ENCODE assay signal across 8 cellular contexts in the genomic region with DNA sequence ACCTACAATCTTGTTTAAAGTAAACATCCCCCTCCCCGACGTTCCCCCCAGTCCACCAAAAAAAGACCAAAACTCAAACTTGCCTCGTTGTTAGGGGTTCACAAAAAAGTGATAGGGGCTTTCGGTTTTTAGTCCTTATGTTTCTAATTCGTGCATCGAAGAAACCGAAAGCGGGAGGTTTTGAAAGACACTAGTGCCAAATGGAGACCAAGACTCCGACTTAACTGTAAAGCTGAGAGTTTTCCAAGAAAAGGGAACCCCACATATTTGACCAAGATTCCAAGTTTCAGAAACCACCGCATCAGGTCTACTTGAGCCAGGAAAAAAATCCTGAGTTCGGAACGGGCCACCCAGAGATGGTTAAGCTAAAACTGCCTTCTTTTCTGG. TPM values are rescaled to one million over a fixed set of nuclear protein-coding genes. Genes with fewer than 3 reads are reported as not detected.
DNase-seq lines count a peak whose midpoint lies in the region; ATAC-seq, FAIRE-seq and TF ChIP-seq lines count a peak whose summit lies in the region.

No MANE protein-coding gene starts in this region.

- TF ChIP-seq EP300 in K562 (IDR thresholded peaks at IDR 0.05; ENCODE audit: low read length): no peak

- ATAC-seq in K562 (no peak), GM21619 (IDR thresholded peaks at IDR 0.05; ENCODE audit: unreplicated experiment) (no peak), HG02798 (IDR thresholded peaks at IDR 0.05; ENCODE audit: poor library complexity, unreplicated experiment) (no peak)

- H3K9ac ChIP-seq in HUES48 (ENCODE audit: low read depth, low read length) (peak overlapping the region; percentile 95), K562 (ENCODE audit: insufficient read depth in 1 of 2, low read depth in 2 of 2, low read length in 2 of 2) (peak overlapping the region; percentile 93 to 98)

- H3K36me3 ChIP-seq in A673 (ENCODE audit: insufficient read depth, low read length, poor library complexity, severe bottlenecking): peaks cover 27% of the 10 kb centered on the region
- peaks cover 43% of the 10 kb centered on the region for H3K36me3 ChIP-seq in HUES48 (ENCODE audit: control insufficient read depth, insufficient read depth, low read length)
- H3K36me3 ChIP-seq in K562 (ENCODE audit: control insufficient read depth, insufficient read depth, low read length): peaks cover 64% of the 10 kb centered on the region
- peaks cover 37% of the 10 kb centered on the region for H3K36me3 ChIP-seq in mesodermal cell (ENCODE audit: control insufficient read depth, insufficient read depth, low read length)

- H3K4me1 ChIP-seq in A673 (ENCODE audit: insufficient read depth, low read length, poor library complexity, severe bottlenecking) (peaks cover 17% of the 10 kb centered on the region), HUES48 (ENCODE audit: control insufficient read depth, insufficient read depth, low read length) (peaks cover 9% of the 10 kb centered on the region; the same call in 1 of the 2 replicates), K562 (replicated peaks in 1 of 2; ENCODE audit: control insufficient read depth in 2 of 2, insufficient read depth in 2 of 2, low read length in 2 of 2) (peaks cover 0 to 15% of the 10 kb centered on the region in 2 experiments; a peak in 4 of 5 replicates), mesodermal cell (ENCODE audit: control insufficient read depth, insufficient read depth, low read length, poor library complexity, severe bottlenecking) (peaks cover 3% of the 10 kb centered on the region)

- no peaks in the 10 kb centered on the region for H3K9me3 ChIP-seq in A673 (ENCODE audit: low read depth, low read length, poor library complexity, severe bottlenecking)
- no peaks in the 10 kb centered on the region for H3K9me3 ChIP-seq in HUES48 (ENCODE audit: control insufficient read depth, insufficient read depth, low read length)
- no peaks in the 10 kb centered on the region for H3K9me3 ChIP-seq in K562 (replicated peaks; ENCODE audit: control insufficient read depth, insufficient read depth, low read depth, low read length)
- H3K9me3 ChIP-seq in mesodermal cell (ENCODE audit: control insufficient read depth, low read length): no peaks in the 10 kb centered on the region

- no peaks in the 10 kb centered on the region for H3K9me1 ChIP-seq in K562 (ENCODE audit: control insufficient read depth, insufficient read depth, low read length)

- H3K27me3 ChIP-seq in A673 (replicated peaks; ENCODE audit: insufficient read depth, low read depth, low read length, poor library complexity): no peaks in the 10 kb centered on the region
- H3K27me3 ChIP-seq in HUES48 (ENCODE audit: control insufficient read depth, insufficient read depth, low read length): no peaks in the 10 kb centered on the region
- no peaks in the 10 kb centered on the region for H3K27me3 ChIP-seq in K562 (ENCODE audit: control insufficient read depth in 2 of 2, insufficient read depth in 2 of 2, low read length in 2 of 2)

- in situ Hi-C loops in K562 (cut with MboI): loop anchor here (25.0 kb wide), 1 partner anchor 331 kb away; no protein-coding TSS in a partner anchor

- BruUV-seq in A673 (replicated peaks; lab: Mats Ljungman, UMichigan) (TSS peak; percentile 78), K562 (replicated peaks; lab: Mats Ljungman, UMichigan) (no TSS peak)

- WGBS in K562 (ENCODE audit: insufficient coverage, low coverage, missing lambda C conversion rate): 3% methylated on average over 11 of the region's 12 CpGs
- 0% methylated on average over 6 to 9 of the region's 12 CpGs for WGBS in mesodermal cell (ENCODE audit: insufficient coverage in 2 of 2), 2 experiments

- H3K4me3 ChIP-seq in A673 (ENCODE audit: low read depth, low read length, poor library complexity, severe bottlenecking): peak overlapping the region; percentile 83
- peak overlapping the region; percentile 97 for H3K4me3 ChIP-seq in HUES48 (ENCODE audit: low read depth, low read length)
- H3K4me3 ChIP-seq in K562: peak overlapping the region; percentile 85
- H3K4me3 ChIP-seq in mesodermal cell (ENCODE audit: extremely low read depth, insufficient read depth, low read length, poor library complexity, severe bottlenecking): peak overlapping the region; percentile 92

- H3K27ac ChIP-seq in A673 (ENCODE audit: low read depth, low read length, poor library complexity, severe bottlenecking) (peak overlapping the region; percentile 85), HUES48 (ENCODE audit: low read depth, low read length) (peak overlapping the region; percentile 84), K562 (ENCODE audit: extremely low read depth, low read depth, low read length) (peak overlapping the region; percentile 89), mesodermal cell (ENCODE audit: low read depth, low read length, severe bottlenecking) (peak overlapping the region; percentile 75)

- no peak for FAIRE-seq in K562 (lab: Jason Lieb, UNC)

- no peak for TF ChIP-seq RAD21 in K562 (CRISPR knock-in tag; conservative IDR thresholded peaks at IDR 0.05 in 1 of 2, IDR thresholded peaks at IDR 0.05 in 1 of 2)

- intact Hi-C loops in A673 (cut with micrococcal nuclease; ENCODE audit: unreplicated experiment) (no loop called here), K562 (cut with micrococcal nuclease) (no loop called here)

- peaks cover 13% of the 10 kb centered on the region; the same call in 1 of the 2 replicates for H4K20me1 ChIP-seq in K562 (replicated peaks; ENCODE audit: control insufficient read depth, insufficient read depth, low read length)

- peak overlapping the region; percentile 94; the same call in 1 of the 2 replicates for H3K4me2 ChIP-seq in K562 (ENCODE audit: insufficient read depth, low read length)

- no peak for TF ChIP-seq CTCF in A673 (conservative IDR thresholded peaks at IDR 0.05; ENCODE audit: low read depth, low read length)
- no peak for TF ChIP-seq CTCF in K562 (IDR thresholded peaks at IDR 0.05 in 2 of 3, conservative IDR thresholded peaks at IDR 0.05 in 1 of 3; ENCODE audit: insufficient read depth in 2 of 3, low read depth in 1 of 3, low read length in 3 of 3)

- CTCF ChIA-PET in A673 (lab: Charles Lee) (interaction anchor here (0.8 to 1.5 kb wide), 2 partner anchors 10 to 330 kb away, joined by 3 to 6 read pairs; no protein-coding TSS in a partner anchor), K562 (lab: Yijun Ruan, JAX; ENCODE audit: low intra/inter-chr PET ratio) (no interaction called here)

- H2AFZ ChIP-seq in K562 (ENCODE audit: low read depth, low read length): peak overlapping the region; percentile 96

- DNase-seq in A673 (ENCODE audit: low spot score) (no peak), K562 (ENCODE audit: extremely low read depth in 1 of 4, low spot score in 3 of 4) (no peak), NCI-H1417 (lab: John Stamatoyannopoulos, UW) (no peak)
- no peak for DNase-seq in effector CD4-positive, alpha-beta T cell

- H3K79me2 ChIP-seq in K562 (ENCODE audit: control insufficient read depth, insufficient read depth, low read length): peaks cover 96% of the 10 kb centered on the region

- TF ChIP-seq POLR2A in K562 (conservative IDR thresholded peaks at IDR 0.05): no peak

- POLR2A ChIA-PET in A673 (lab: Charles Lee; ENCODE audit: low non-redundant PET) (no interaction called here), K562 (lab: Yijun Ruan, JAX) (interaction anchor here (0.6 to 3.3 kb wide), 16 partner anchors 9 to 925 kb away, joined by 3 to 18 read pairs (median 5); a partner anchor contains a TSS)

RNA-seq across cellular contexts. Expression of a gene that starts 0.5 kb away (rescaled TPM):
- total RNA-seq in A673 (2021) (182 and 193 TPM in 2 replicates), K562 (2014; rRNA removed) (88.7 and 91.7 TPM in 2 replicates), K562 (2014; rRNA removed; fragmentation: Illumina TruSeq; extraction: Trizol) (274 and 308 TPM in 2 replicates), K562 (2015; rRNA removed; fragmentation: Illumina TruSeq; extraction: Trizol) (149 and 162 TPM in 2 replicates), K562 (2021) (184 and 200 TPM in 2 replicates)
- 16.0 and 45.2 TPM in 2 replicates for total RNA-seq in K562 (2011; cell fraction: chromatin; rRNA removed; ENCODE audit: low replicate concordance)
- total RNA-seq in K562 (2011; cell fraction: nucleolus; rRNA removed): 15.5 and 16.6 TPM in 2 replicates
- total RNA-seq in K562 (2011; cell fraction: nucleoplasm; rRNA removed): 32.4 and 41.8 TPM in 2 replicates
- polyA plus RNA-seq in K562 (2011; rRNA removed) (291 and 412 TPM in 2 replicates), K562 (2014; fragmentation: Illumina TruSeq; extraction: Trizol) (145 and 154 TPM in 2 replicates), K562 (2014; fragmentation: Nextera tagmentation; extraction: Ambion mirVana) (1,000 to 10,000 TPM in 1 of 2 experiments, 100 to 1,000 TPM in 1; 887 to 1,070 TPM), K562 (2014; rRNA removed) (174 and 213 TPM in 2 replicates)
- polyA plus RNA-seq in K562 (2011; cell fraction: cytosol; rRNA removed): 71.1 and 145 TPM in 2 replicates
- 26.1 and 65.3 TPM in 2 replicates for polyA plus RNA-seq in K562 (2011; cell fraction: nucleus; rRNA removed)
- polyA plus RNA-seq in K562 (2012): 198 and 258 TPM in 2 replicates
- 94.8 and 103 TPM in 2 replicates for polyA minus RNA-seq in K562 (2011; rRNA and poly(A)+ RNA removed)
- polyA minus RNA-seq in K562 (2011; cell fraction: cytosol; rRNA and poly(A)+ RNA removed): 52.1 and 55.2 TPM in 2 replicates
- polyA minus RNA-seq in K562 (2011; cell fraction: nucleus; rRNA and poly(A)+ RNA removed): 12.5 and 19.8 TPM in 2 replicates
- polyA plus RNA-seq in mesodermal cell (2013, experiment 1 of 2): 192 TPM
- 231 TPM for polyA plus RNA-seq in mesodermal cell (2013, experiment 2 of 2)

RNA-seq across cellular contexts. Expression of a gene that starts 0.7 kb away (rescaled TPM):
- total RNA-seq in A673 (2021) (88.3 and 102 TPM in 2 replicates), K562 (2014; rRNA removed) (104 and 111 TPM in 2 replicates), K562 (2014; rRNA removed; fragmentation: Illumina TruSeq; extraction: Trizol) (138 and 139 TPM in 2 replicates), K562 (2015; rRNA removed; fragmentation: Illumina TruSeq; extraction: Trizol) (109 and 120 TPM in 2 replicates), K562 (2021) (75.5 and 86.0 TPM in 2 replicates)
- total RNA-seq in K562 (2011; cell fraction: chromatin; rRNA removed; ENCODE audit: low replicate concordance): 39.3 and 104 TPM in 2 replicates
- total RNA-seq in K562 (2011; cell fraction: nucleolus; rRNA removed): 27.3 and 33.6 TPM in 2 replicates
- total RNA-seq in K562 (2011; cell fraction: nucleoplasm; rRNA removed): 59.0 and 64.3 TPM in 2 replicates
- polyA plus RNA-seq in K562 (2011; rRNA removed) (95.4 and 113 TPM in 2 replicates), K562 (2014; fragmentation: Illumina TruSeq; extraction: Trizol) (134 and 140 TPM in 2 replicates), K562 (2014; fragmentation: Nextera tagmentation; extraction: Ambion mirVana) (100 to 1,000 TPM; 341 to 351 TPM), K562 (2014; rRNA removed) (145 and 162 TPM in 2 replicates)
- 38.5 and 52.8 TPM in 2 replicates for polyA plus RNA-seq in K562 (2011; cell fraction: cytosol; rRNA removed)
- polyA plus RNA-seq in K562 (2011; cell fraction: nucleus; rRNA removed): 86.8 and 172 TPM in 2 replicates
- polyA plus RNA-seq in K562 (2012): 48.6 and 76.2 TPM in 2 replicates
- 44.0 and 49.0 TPM in 2 replicates for polyA minus RNA-seq in K562 (2011; rRNA and poly(A)+ RNA removed)
- polyA minus RNA-seq in K562 (2011; cell fraction: cytosol; rRNA and poly(A)+ RNA removed): 16.0 and 20.2 TPM in 2 replicates
- 22.1 and 46.5 TPM in 2 replicates for polyA minus RNA-seq in K562 (2011; cell fraction: nucleus; rRNA and poly(A)+ RNA removed)
- 62.8 TPM for polyA plus RNA-seq in mesodermal cell (2013, experiment 1 of 2)
- 71.3 TPM for polyA plus RNA-seq in mesodermal cell (2013, experiment 2 of 2)

RNA-seq across cellular contexts. Expression of a gene that starts 19.6 kb away (rescaled TPM):
- total RNA-seq in A673 (2021) (5.6 and 7.3 TPM in 2 replicates), K562 (2014; rRNA removed) (1.2 and 1.9 TPM in 2 replicates), K562 (2014; rRNA removed; fragmentation: Illumina TruSeq; extraction: Trizol) (2.9 TPM in 2 replicates), K562 (2015; rRNA removed; fragmentation: Illumina TruSeq; extraction: Trizol) (2.0 and 2.3 TPM in 2 replicates), K562 (2021) (3.4 and 4.4 TPM in 2 replicates)
- 6.8 and 19.1 TPM in 2 replicates for total RNA-seq in K562 (2011; cell fraction: chromatin; rRNA removed; ENCODE audit: low replicate concordance)
- total RNA-seq in K562 (2011; cell fraction: nucleolus; rRNA removed): 2.8 and 5.7 TPM in 2 replicates
- total RNA-seq in K562 (2011; cell fraction: nucleoplasm; rRNA removed): 5.9 and 12.0 TPM in 2 replicates
- polyA plus RNA-seq in K562 (2011; rRNA removed) (3.0 and 4.7 TPM in 2 replicates), K562 (2014; fragmentation: Illumina TruSeq; extraction: Trizol) (1.8 and 2.7 TPM in 2 replicates), K562 (2014; fragmentation: Nextera tagmentation; extraction: Ambion mirVana) (1 to 10 TPM; 1.3 to 1.9 TPM), K562 (2014; rRNA removed) (1.3 and 5.5 TPM in 2 replicates)
- 1.4 and 2.1 TPM in 2 replicates for polyA plus RNA-seq in K562 (2011; cell fraction: cytosol; rRNA removed)
- polyA plus RNA-seq in K562 (2011; cell fraction: nucleus; rRNA removed): 2.0 and 3.2 TPM in 2 replicates
- polyA plus RNA-seq in K562 (2012): 2.2 and 3.1 TPM in 2 replicates
- 3.3 and 5.8 TPM in 2 replicates for polyA minus RNA-seq in K562 (2011; rRNA and poly(A)+ RNA removed)
- 0.55 and 1.4 TPM in 2 replicates for polyA minus RNA-seq in K562 (2011; cell fraction: cytosol; rRNA and poly(A)+ RNA removed)
- 8.8 and 16.8 TPM in 2 replicates for polyA minus RNA-seq in K562 (2011; cell fraction: nucleus; rRNA and poly(A)+ RNA removed)
- 2.1 TPM for polyA plus RNA-seq in mesodermal cell (2013, experiment 1 of 2)
- polyA plus RNA-seq in mesodermal cell (2013, experiment 2 of 2): 2.0 TPM
